8 cellular contexts compared by ENCODE assay signal in genomic region chr12:123231931-123232330, GRCh38. TPM values are rescaled to one million over a fixed set of nuclear protein-coding genes. Genes with fewer than 3 reads are reported as not detected.
A peak's percentile ranks its signal among the peaks of the same experiment; 100 is the strongest.
DNase-seq lines count a peak whose midpoint lies in the region; ATAC-seq and TF ChIP-seq lines count a peak whose summit lies in the region.

No MANE protein-coding gene starts in this region.

- POLR2A ChIA-PET in SK-N-SH (lab: Yijun Ruan, JAX) = interaction anchor here (0.9 to 2.3 kb wide), 8 partner anchors 9 to 731 kb away, joined by 3 to 47 read pairs (median 4); partner anchors contain the start of genes EIF2B1, GTF2H3 and ZCCHC8

- in situ Hi-C loops in GM13976 (cut with MboI; ENCODE audit: low sequenced_read_pairs, unreplicated experiment) = loop anchor here (25.0 kb wide), 1 partner anchor 370 kb away; no protein-coding TSS in a partner anchor

- H3K4me1 ChIP-seq in SK-N-SH (ENCODE audit: control insufficient read depth in 1 of 2, insufficient read depth in 2 of 2, low read depth in 1 of 2, low read length in 1 of 2) (peaks cover 4 to 17% of the 10 kb centered on the region in 2 experiments; a peak in 3 of 4 replicates), right cardiac atrium (ENCODE audit: control insufficient read depth, insufficient read depth, low read length) (peaks cover 3% of the 10 kb centered on the region)

- H3K4me3 ChIP-seq in SK-N-SH (ENCODE audit: low read depth in 2 of 2, low read length in 1 of 2) (peak overlapping the region; percentile 76 to 79), right cardiac atrium (ENCODE audit: low read length) (peak overlapping the region; percentile 34)

- TF ChIP-seq EP300 in SK-N-SH (IDR thresholded peaks at IDR 0.05; ENCODE audit: borderline replicate concordance in 1 of 2, low read depth in 1 of 2, low read length in 1 of 2) = no peak

- H3K36me3 Mint-ChIP-seq in T-helper 17 cell (ENCODE audit: low read depth) = peaks cover 4% of the 10 kb centered on the region
- H3K36me3 Mint-ChIP-seq in stimulated activated naive B cell treated with anti-CD40 and anti-IgM and Interleukin-4, amounts not matched to agents 10 μg/mL and 1 μg/mL and 100 μg/mL, for 72 hours = peaks cover 12 to 31% of the 10 kb centered on the region in 2 donors

- H3K27ac ChIP-seq in SK-N-SH (ENCODE audit: low read depth in 2 of 2, low read length in 1 of 2) = peak overlapping the region; percentile 76 to 83; a peak in 3 of 4 replicates
- no peak overlapping the region for H3K27ac ChIP-seq in right cardiac atrium (ENCODE audit: low read length)

- peaks cover 52% of the 10 kb centered on the region for H3K4me1 Mint-ChIP-seq in T-helper 17 cell
- H3K4me1 Mint-ChIP-seq in stimulated activated naive B cell treated with anti-CD40 and anti-IgM and Interleukin-4, amounts not matched to agents 10 μg/mL and 1 μg/mL and 100 μg/mL, for 72 hours = peaks cover 17 to 53% of the 10 kb centered on the region in 2 donors

- intact Hi-C loops in right cardiac atrium (cut with DNase I) = loop anchor here in 3 of 4 donors (5.0 to 10.0 kb wide), 4 partner anchors 187 to 367 kb away; partner anchors contain the start of genes ARL6IP4 (in 1 of the 3) and OGFOD2 (in 1 of the 3)

- 22% methylated on average over 5 of the region's 5 CpGs for WGBS in SK-N-SH (ENCODE audit: low lambda C conversion rate)
- whole genome bisulfite sequencing in right cardiac atrium = 24% methylated on average over 5 of the region's 5 CpGs

- TF ChIP-seq RAD21 in SK-N-SH (IDR thresholded peaks at IDR 0.05; ENCODE audit: low read length) = no peak

- H3K9me2 ChIP-seq in SK-N-SH = no peaks in the 10 kb centered on the region

- no peaks in the 10 kb centered on the region for H3K27me3 Mint-ChIP-seq in T-helper 17 cell
- no peaks in the 10 kb centered on the region for H3K27me3 Mint-ChIP-seq in stimulated activated naive B cell treated with anti-CD40 and anti-IgM and Interleukin-4, amounts not matched to agents 10 μg/mL and 1 μg/mL and 100 μg/mL, for 72 hours

- H3F3A ChIP-seq in SK-N-SH (replicated peaks; ENCODE audit: insufficient read depth) = no peaks in the 10 kb centered on the region

- H3K9me3 ChIP-seq in SK-N-SH (no peaks in the 10 kb centered on the region), T-helper 17 cell (ENCODE audit: control insufficient read depth, low read length, poor library complexity, severe bottlenecking) (no peaks in the 10 kb centered on the region), right cardiac atrium (ENCODE audit: control insufficient read depth, low read length) (no peaks in the 10 kb centered on the region)

- CTCF ChIA-PET in SK-N-SH (lab: Yijun Ruan, JAX) = interaction anchor here (1.2 to 8.6 kb wide), 5 partner anchors 9 to 371 kb away, joined by 3 to 88 read pairs (median 5); partner anchors contain the start of gene PITPNM2

- peaks cover 92% of the 10 kb centered on the region for H3K79me2 ChIP-seq in SK-N-SH (ENCODE audit: insufficient read depth)

- ATAC-seq in SK-N-SH treated with all-trans-retinoic acid at 6 μM for 48 hours (no peak), T-helper 17 cell (no peak), right cardiac atrium (no peak)
- ATAC-seq in stimulated activated naive B cell treated with anti-CD40 and anti-IgM and Interleukin-4, amounts not matched to agents 10 μg/mL and 1 μg/mL and 100 μg/mL, for 72 hours (replicated peaks) = no peak

- DNase-seq in SK-N-SH (no peak), T-helper 17 cell (no peak), right cardiac atrium (no peak), SIG-M5 treated with dmso at 0.1 percent for 504 hours (lab: John Stamatoyannopoulos, UW; ENCODE audit: unreplicated experiment) (no peak), HCEC 1CT (no peak), GM13976 (ENCODE audit: low spot score) (no peak)
- DNase-seq in stimulated activated naive B cell treated with anti-CD40 and anti-IgM and Interleukin-4, amounts not matched to agents 10 μg/mL and 1 μg/mL and 100 μg/mL, for 72 hours = no peak

- H3K27me3 ChIP-seq in SK-N-SH (ENCODE audit: insufficient read depth) (no peaks in the 10 kb centered on the region), right cardiac atrium (ENCODE audit: control insufficient read depth, insufficient read depth) (no peaks in the 10 kb centered on the region)

- H3K27ac Mint-ChIP-seq in T-helper 17 cell = peak overlapping the region; percentile 100
- H3K27ac Mint-ChIP-seq in stimulated activated naive B cell treated with anti-CD40 and anti-IgM and Interleukin-4, amounts not matched to agents 10 μg/mL and 1 μg/mL and 100 μg/mL, for 72 hours = peak overlapping the region; percentile 100

- H4K20me1 ChIP-seq in SK-N-SH (ENCODE audit: insufficient read depth) = no peaks in the 10 kb centered on the region

- H3K9ac ChIP-seq in SK-N-SH = peak overlapping the region; percentile 90

- peak overlapping the region; percentile 81 for H3K4me2 ChIP-seq in SK-N-SH

- peaks cover 0 to 13% of the 10 kb centered on the region in 2 experiments for H3K36me3 ChIP-seq in SK-N-SH (replicated peaks in 1 of 2; ENCODE audit: control insufficient read depth in 1 of 2, insufficient read depth in 2 of 2, low read length in 1 of 2)

- peak overlapping the region; percentile 93 for H2AFZ ChIP-seq in SK-N-SH (ENCODE audit: low read depth)

- H3K4me3 Mint-ChIP-seq in T-helper 17 cell = peak overlapping the region; percentile 99
- H3K4me3 Mint-ChIP-seq in stimulated activated naive B cell treated with anti-CD40 and anti-IgM and Interleukin-4, amounts not matched to agents 10 μg/mL and 1 μg/mL and 100 μg/mL, for 72 hours = peak overlapping the region; percentile 95

- TF ChIP-seq CTCF in SK-N-SH (IDR thresholded peaks at IDR 0.05) (no peak), GM13976 (IDR thresholded peaks at IDR 0.05; ENCODE audit: borderline replicate concordance, control extremely low read depth, extremely low read depth, insufficient read depth, missing control alignments) (no peak)

- H3K9me3 Mint-ChIP-seq in stimulated activated naive B cell treated with anti-CD40 and anti-IgM and Interleukin-4, amounts not matched to agents 10 μg/mL and 1 μg/mL and 100 μg/mL, for 72 hours = no peaks in the 10 kb centered on the region

TF ChIP-seq in SK-N-SH, 30 proteins besides CTCF, POLR2A, EP300 and RAD21 (continues in another document):
- TF ChIP-seq RFX5 (IDR thresholded peaks at IDR 0.05; ENCODE audit: low read length) (no peak), USF2 (IDR thresholded peaks at IDR 0.05; ENCODE audit: borderline replicate concordance, low read depth, low read length) (no peak), GATA2 (CRISPR knock-in tag; IDR thresholded peaks at IDR 0.05) (no peak)
- TF ChIP-seq, protein P1, sequence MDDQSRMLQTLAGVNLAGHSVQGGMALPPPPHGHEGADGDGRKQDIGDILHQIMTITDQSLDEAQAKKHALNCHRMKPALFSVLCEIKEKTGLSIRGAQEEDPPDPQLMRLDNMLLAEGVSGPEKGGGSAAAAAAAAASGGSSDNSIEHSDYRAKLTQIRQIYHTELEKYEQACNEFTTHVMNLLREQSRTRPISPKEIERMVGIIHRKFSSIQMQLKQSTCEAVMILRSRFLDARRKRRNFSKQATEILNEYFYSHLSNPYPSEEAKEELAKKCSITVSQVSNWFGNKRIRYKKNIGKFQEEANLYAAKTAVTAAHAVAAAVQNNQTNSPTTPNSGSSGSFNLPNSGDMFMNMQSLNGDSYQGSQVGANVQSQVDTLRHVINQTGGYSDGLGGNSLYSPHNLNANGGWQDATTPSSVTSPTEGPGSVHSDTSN (IDR thresholded peaks at IDR 0.05) = no peak

TF ChIP-seq in SK-N-SH treated with all-trans-retinoic acid at 6 μM for 48 hours, 23 proteins besides CTCF, POLR2A, EP300 and RAD21 (continues in another document):
- TF ChIP-seq GLIS3 (CRISPR knock-in tag; IDR thresholded peaks at IDR 0.05) = no peak
- no peak for TF ChIP-seq TCF4 (CRISPR knock-in tag; IDR thresholded peaks at IDR 0.05; ENCODE audit: borderline replicate concordance)
- no peak for TF ChIP-seq ZC3H10 (CRISPR knock-in tag; IDR thresholded peaks at IDR 0.05)
- TF ChIP-seq TOX (CRISPR knock-in tag; IDR thresholded peaks at IDR 0.05; ENCODE audit: borderline replicate concordance) = no peak
- TF ChIP-seq CSDC2 (CRISPR knock-in tag; IDR thresholded peaks at IDR 0.05) = no peak
- TF ChIP-seq TSHZ2 (CRISPR knock-in tag; IDR thresholded peaks at IDR 0.05) = no peak

RNA-seq across cellular contexts. Expression of gene MPHOSPH9, which starts 1.0 kb away (rescaled TPM):
- polyA plus RNA-seq in SK-N-SH (2012; rRNA removed) (8.2 and 9.0 TPM in 2 replicates), right cardiac atrium (8.0 TPM)
- 8.9 and 11.0 TPM in 2 replicates for polyA plus RNA-seq in SK-N-SH (2012; cell fraction: cytosol; rRNA removed)
- polyA plus RNA-seq in SK-N-SH (2012; cell fraction: nucleus; rRNA removed) = 17.8 and 27.7 TPM in 2 replicates
- total RNA-seq in T-helper 17 cell (10 to 100 TPM; 57.7 to 68.3 TPM), right cardiac atrium (10 to 100 TPM; 14.8 to 27.4 (median 22.5) TPM)

RNA-seq across cellular contexts. Expression of gene MTRFR, which starts 1.3 kb away (rescaled TPM):
- 6.6 and 7.5 TPM in 2 replicates for polyA plus RNA-seq in SK-N-SH (2012; rRNA removed)
- polyA plus RNA-seq in SK-N-SH (2012; cell fraction: cytosol; rRNA removed) = 7.1 and 8.2 TPM in 2 replicates
- polyA plus RNA-seq in SK-N-SH (2012; cell fraction: nucleus; rRNA removed) = 4.5 and 5.4 TPM in 2 replicates
- total RNA-seq in T-helper 17 cell = 10 to 100 TPM; 23.2 to 24.5 TPM
- total RNA-seq in right cardiac atrium = 10 to 100 TPM in 3 of 4 donors, 1 to 10 TPM in 1; 9.5 to 12.5 (median 10.7) TPM
- 14.1 TPM for polyA plus RNA-seq in right cardiac atrium

RNA-seq across cellular contexts. Expression of gene CDK2AP1, which starts 39.7 kb away (rescaled TPM):
- polyA plus RNA-seq in SK-N-SH (2012; rRNA removed) (208 and 231 TPM in 2 replicates), right cardiac atrium (164 TPM)
- polyA plus RNA-seq in SK-N-SH (2012; cell fraction: cytosol; rRNA removed) = 338 and 421 TPM in 2 replicates
- 37.9 and 59.8 TPM in 2 replicates for polyA plus RNA-seq in SK-N-SH (2012; cell fraction: nucleus; rRNA removed)
- total RNA-seq in T-helper 17 cell (10 to 100 TPM in 1 of 2 donors, 1 to 10 TPM in 1; 6.3 to 21.4 TPM), right cardiac atrium (10 to 100 TPM; 76.1 to 95.2 (median 88.9) TPM)
